Comparison of ENCODE assay signal across 9 cellular contexts in genomic region chr6:11770546-11771466, GRCh38. TPM values are rescaled to one million over a fixed set of nuclear protein-coding genes. Genes with fewer than 3 reads are reported as not detected.
DNase-seq lines count a peak whose midpoint lies in the region; ATAC-seq, FAIRE-seq and TF ChIP-seq lines count a peak whose summit lies in the region.
"Had no signal": no experiment of that assay in that cellular context is flagged by ENCODE, and none has a peak within 500 bp of the region (broad histone marks: within the 10 kb centered on the region; RNA-seq: fewer than 3 reads in every experiment).

No MANE protein-coding gene starts in this region.

- no peak overlapping the region for H3K4me3 Mint-ChIP-seq in neural crest cell

- peak overlapping the region; percentile 38 for H3K27ac Mint-ChIP-seq in neural crest cell (ENCODE audit: unreplicated experiment)
- H3K27ac Mint-ChIP-seq: naive B cell had no signal

- no peaks in the 10 kb centered on the region for H3K4me1 Mint-ChIP-seq in neural crest cell
- H3K4me1 Mint-ChIP-seq: naive B cell had no signal

- TF ChIP-seq CTCF in fibroblast of pulmonary artery (IDR thresholded peaks at IDR 0.05; ENCODE audit: low read length, missing control alignments): no peak
- TF ChIP-seq CTCF in neural crest cell (conservative IDR thresholded peaks at IDR 0.05): no peak

- H3K36me3 Mint-ChIP-seq in neural crest cell (ENCODE audit: low read depth): no peaks in the 10 kb centered on the region
- H3K36me3 Mint-ChIP-seq: naive B cell had no signal

- no peaks in the 10 kb centered on the region for H3K27me3 Mint-ChIP-seq in neural crest cell (ENCODE audit: low read depth)

- DNase-seq in GM12891 (ENCODE audit: insufficient read length, low spot score) (no peak), RKO (ENCODE audit: low spot score) (peak; percentile 95), fibroblast of pulmonary artery (ENCODE audit: low read depth) (peak; percentile 98), neural crest cell (ENCODE audit: low read depth, low spot score) (no peak), NCI-H748 (lab: John Stamatoyannopoulos, UW; ENCODE audit: unreplicated experiment) (no peak), GM19239 (ENCODE audit: insufficient read length, low spot score) (no peak), NCI-H1694 (lab: John Stamatoyannopoulos, UW) (no peak)
- DNase-seq: naive B cell had no signal

- H3K9me3 Mint-ChIP-seq in neural crest cell: no peaks in the 10 kb centered on the region
- H3K9me3 Mint-ChIP-seq: naive B cell had no signal

- no peak for TF ChIP-seq POLR2A in GM12891 (IDR thresholded peaks at IDR 0.05; ENCODE audit: low read depth, low read length)

- FAIRE-seq in GM12891 (lab: Jason Lieb, UNC) (peak; percentile 43), GM19239 (lab: Jason Lieb, UNC) (no peak)

- no peak for ATAC-seq in HG02885 (IDR thresholded peaks at IDR 0.05; ENCODE audit: poor library complexity, unreplicated experiment)

- H3K4me3 ChIP-seq in fibroblast of pulmonary artery (replicated peaks; ENCODE audit: low read depth, low read length): no peak overlapping the region

TF ChIP-seq in GM12891, 5 proteins besides CTCF, POLR2A, EP300 and RAD21:
- TF ChIP-seq TAF1 (IDR thresholded peaks at IDR 0.05; ENCODE audit: low read depth, low read length) (no peak), PAX5 (IDR thresholded peaks at IDR 0.05; ENCODE audit: insufficient read depth, low read length, severe bottlenecking) (no peak), POLR2AphosphoS5 (IDR thresholded peaks at IDR 0.05; ENCODE audit: low read depth, low read length) (no peak), POU2F2 (IDR thresholded peaks at IDR 0.05; ENCODE audit: low read depth, low read length) (no peak), SPI1 (IDR thresholded peaks at IDR 0.05; ENCODE audit: low read depth, low read length) (peak; percentile 68)

RNA-seq across cellular contexts. Expression of gene ADTRP, which starts 7.8 kb away (rescaled TPM):
- 5.0 TPM for polyA plus RNA-seq in GM12891 (2012; ENCODE audit: low read depth, missing spikeins)
- total RNA-seq in neural crest cell: not detected in 2 replicates

Comparison
In these comparisons a context has a peak if more than half of its experiments do, and no peak if none do; other contexts are left out.
1. DNase-seq: peak in RKO (single experiment) and fibroblast of pulmonary artery (single experiment); none in GM12891 (single experiment), neural crest cell (single experiment), NCI-H748 (single experiment), GM19239 (single experiment) and NCI-H1694 (single experiment).